Comparison of ENCODE assay signal across 9 cellular contexts in genomic region chr2:227238242-227239237, GRCh38.
A peak's percentile ranks its signal among the peaks of the same experiment; 100 is the strongest.
DNase-seq lines count a peak whose midpoint lies in the region; ATAC-seq and TF ChIP-seq lines count a peak whose summit lies in the region.
"Had no signal": no experiment of that assay in that cellular context is flagged by ENCODE, and none has a peak within 500 bp of the region (broad histone marks: within the 10 kb centered on the region; RNA-seq: fewer than 3 reads in every experiment).

No MANE protein-coding gene starts in this region.

- H3K27ac ChIP-seq in esophagus muscularis mucosa (replicated peaks in 1 of 4): no peak overlapping the region
- H3K27ac ChIP-seq: BLaER1 treated with 17β-estradiol and CSF1 and Interleukin-3, amounts not matched to agents 10 nM and 100 nM had no signal

- no peaks in the 10 kb centered on the region for H3K9me3 Mint-ChIP-seq in nephron progenitor cell

- no peak for TF ChIP-seq POLR2A in esophagus muscularis mucosa (IDR thresholded peaks at IDR 0.05; ENCODE audit: low read depth)

- intact Hi-C loops in esophagus muscularis mucosa (cut with DNase I): loop anchor here (1.0 kb wide), 1 partner anchor 108 kb away; no protein-coding TSS in a partner anchor

- peaks cover 0 to 3% (median 0%) of the 10 kb centered on the region in 4 donors for H3K4me1 ChIP-seq in esophagus muscularis mucosa
- H3K4me1 ChIP-seq: BLaER1 treated with 17β-estradiol and CSF1 and Interleukin-3, amounts not matched to agents 10 nM and 100 nM had no signal

- H3K9me3 ChIP-seq in esophagus muscularis mucosa: no peaks in the 10 kb centered on the region
- H3K9me3 ChIP-seq: BLaER1 treated with 17β-estradiol and CSF1 and Interleukin-3, amounts not matched to agents 10 nM and 100 nM had no signal

- H3K4me1 Mint-ChIP-seq in nephron progenitor cell: peaks cover 8% of the 10 kb centered on the region

- H3K36me3 Mint-ChIP-seq in nephron progenitor cell (ENCODE audit: low read depth): no peaks in the 10 kb centered on the region

- H3K27me3 ChIP-seq in esophagus muscularis mucosa: peaks cover 0 to 10% (median 0%) of the 10 kb centered on the region in 4 donors
- H3K27me3 ChIP-seq: BLaER1 treated with 17β-estradiol and CSF1 and Interleukin-3, amounts not matched to agents 10 nM and 100 nM had no signal

- peaks cover 6% of the 10 kb centered on the region for H3K27me3 Mint-ChIP-seq in nephron progenitor cell (ENCODE audit: low read depth, poor library complexity)

- 34% methylated on average over 10 of the region's 10 CpGs for WGBS in esophagus muscularis mucosa

- H3K4me3 ChIP-seq in esophagus muscularis mucosa: no peak overlapping the region
- H3K4me3 ChIP-seq: BLaER1 treated with 17β-estradiol and CSF1 and Interleukin-3, amounts not matched to agents 10 nM and 100 nM had no signal

- DNase-seq in DMS79 treated with DMSO at 0.1 percent for 48 hours (lab: John Stamatoyannopoulos, UW) (peak; percentile 34), DMS79 (lab: John Stamatoyannopoulos, UW) (no peak), NOMO-1 treated with dmso at 0.1 percent for 144 hours (lab: John Stamatoyannopoulos, UW; ENCODE audit: unreplicated experiment) (peak; percentile 2), activated T-cell treated with anti-CD3 and anti-CD28 coated beads for 24 hours (ENCODE audit: low read depth) (peak; percentile 44), esophagus muscularis mucosa (ENCODE audit: extremely low spot score) (no peak), nephron progenitor cell (peak; percentile 82), stromal cell of bone marrow (ENCODE audit: low read depth) (peak; percentile 38)

- no peaks in the 10 kb centered on the region for H3K36me3 ChIP-seq in esophagus muscularis mucosa
- H3K36me3 ChIP-seq: BLaER1 treated with 17β-estradiol and CSF1 and Interleukin-3, amounts not matched to agents 10 nM and 100 nM had no signal

- TF ChIP-seq CTCF in esophagus muscularis mucosa (IDR thresholded peaks at IDR 0.05) (peak; percentile 81 to 93 (median 91)), nephron progenitor cell (IDR thresholded peaks at IDR 0.05) (peak; percentile 97)

- H3K4me3 Mint-ChIP-seq in nephron progenitor cell: no peak overlapping the region

- no peak for TF ChIP-seq EP300 in esophagus muscularis mucosa (IDR thresholded peaks at IDR 0.05)

- peak; percentile 72 for ATAC-seq in HG02678 (IDR thresholded peaks at IDR 0.05; ENCODE audit: unreplicated experiment)

- no peak overlapping the region for H3K27ac Mint-ChIP-seq in nephron progenitor cell

Comparison
In these comparisons a context has a peak if more than half of its experiments do, and no peak if none do; other contexts are left out.
1. DNase-seq: peak in DMS79 treated with DMSO at 0.1 percent for 48 hours (single experiment), NOMO-1 treated with dmso at 0.1 percent for 144 hours (single experiment), activated T-cell treated with anti-CD3 and anti-CD28 coated beads for 24 hours (single experiment), nephron progenitor cell (single experiment) and stromal cell of bone marrow (single experiment); none in DMS79 (single experiment) and esophagus muscularis mucosa (single experiment).